ENCODE assay signal across 8 cellular contexts in genomic region chr9:131635285-131635684, GRCh38.
DNase-seq lines count a peak whose midpoint lies in the region; ATAC-seq and TF ChIP-seq lines count a peak whose summit lies in the region.

No MANE protein-coding gene starts in this region.

- H4K20me1 ChIP-seq in mammary epithelial cell (ENCODE audit: insufficient read depth, low read length), result no peaks in the 10 kb centered on the region

- H3K9ac ChIP-seq in mammary epithelial cell (ENCODE audit: insufficient read depth, low read length), result peak overlapping the region; percentile 67

- peaks cover 4% of the 10 kb centered on the region for H3K79me2 ChIP-seq in mammary epithelial cell (ENCODE audit: insufficient read depth, low read length)

- H3K4me3 ChIP-seq in mammary epithelial cell (replicated peaks in 1 of 3; ENCODE audit: insufficient read depth in 1 of 3, low read depth in 2 of 3, low read length in 3 of 3), result no peak overlapping the region

- DNase-seq in CD14-positive monocyte (ENCODE audit: low spot score) (peak; percentile 96), Kasumi-1 (lab: John Stamatoyannopoulos, UW) (peak; percentile 78 to 89), UCSD-AML1 (lab: John Stamatoyannopoulos, UW; ENCODE audit: unreplicated experiment) (peak; percentile 69), mammary epithelial cell (peak; percentile 96), kidney tubule cell (ENCODE audit: low spot score) (peak; percentile 95)
- peak; percentile 78 for DNase-seq in stimulated activated CD4-positive, alpha-beta T cell treated with anti-CD3 and anti-CD28 coated beads, Interleukin-2, amount 100 ng/mL, for 4 hours (ENCODE audit: low read depth)

- ATAC-seq in GM19035 (IDR thresholded peaks at IDR 0.05; ENCODE audit: unreplicated experiment) (no peak), GM18505 (IDR thresholded peaks at IDR 0.05; ENCODE audit: unreplicated experiment) (no peak)

- peak overlapping the region in 1 of 2 donors; percentile 60 for H3K4me3 Mint-ChIP-seq in CD14-positive monocyte

- H3K9me3 Mint-ChIP-seq in CD14-positive monocyte, result no peaks in the 10 kb centered on the region

- 0% methylated on average over 6 of the region's 6 CpGs for WGBS in mammary epithelial cell (ENCODE audit: low coverage, missing lambda C conversion rate)

- no peaks in the 10 kb centered on the region for H3K27me3 ChIP-seq in mammary epithelial cell (ENCODE audit: insufficient read depth, low read length)

- TF ChIP-seq POLR2A in GM18505 (IDR thresholded peaks at IDR 0.05; ENCODE audit: borderline replicate concordance, extremely low read depth, insufficient read depth, insufficient read length), result no peak

- H3K4me1 ChIP-seq in mammary epithelial cell (ENCODE audit: insufficient read depth, low read length), result peaks cover 43% of the 10 kb centered on the region

- peak overlapping the region; percentile 54 for H3K4me2 ChIP-seq in mammary epithelial cell (ENCODE audit: insufficient read depth, low read depth, low read length)

- intact Hi-C loops in CD14-positive monocyte (cut with micrococcal nuclease), result loop anchor here in 1 of 2 donors (1.0 kb wide), 1 partner anchor 21 kb away; no protein-coding TSS in a partner anchor
- intact Hi-C loops in mammary epithelial cell (cut with micrococcal nuclease), result no loop called here

- dilution Hi-C loops in mammary epithelial cell (cut with HindIII; ENCODE audit: low sequenced_read_pairs), result no loop called here

- peak overlapping the region; percentile 9 for H2AFZ ChIP-seq in mammary epithelial cell (ENCODE audit: low read depth, low read length)

- H3K9me3 ChIP-seq in mammary epithelial cell (replicated peaks; ENCODE audit: insufficient read depth, low read length), result no peaks in the 10 kb centered on the region

- H3K4me1 Mint-ChIP-seq in CD14-positive monocyte, result peaks cover 37% of the 10 kb centered on the region

- no peaks in the 10 kb centered on the region for H3K27me3 Mint-ChIP-seq in CD14-positive monocyte (ENCODE audit: low read depth in 3 of 3)

- CTCF ChIA-PET in mammary epithelial cell (lab: Charles Lee; ENCODE audit: low non-redundant PET), result interaction anchor here (0.6 kb wide), 1 partner anchor 96 kb away, joined by 5 read pairs; no protein-coding TSS in a partner anchor

- in situ Hi-C loops in mammary epithelial cell (cut with MboI; ENCODE audit: low sequenced_read_pairs in 2 of 2), result no loop called here

- peaks cover 73 to 84% of the 10 kb centered on the region in 2 donors for H3K36me3 Mint-ChIP-seq in CD14-positive monocyte

- H3K27ac ChIP-seq in mammary epithelial cell (ENCODE audit: insufficient read depth, low read depth, low read length), result peak overlapping the region; percentile 82

- no TSS peak for BruUV-seq in mammary epithelial cell (replicated peaks; lab: Mats Ljungman, UMichigan)

- H3K36me3 ChIP-seq in mammary epithelial cell (ENCODE audit: insufficient read depth, low read length), result no peaks in the 10 kb centered on the region

- peak overlapping the region; percentile 94 to 99 (median 96) for H3K27ac Mint-ChIP-seq in CD14-positive monocyte

- TF ChIP-seq CTCF in CD14-positive monocyte (IDR thresholded peaks at IDR 0.05), result no peak
- peak in 1 of 2 donors; percentile 21 for TF ChIP-seq CTCF in mammary epithelial cell (conservative IDR thresholded peaks at IDR 0.05 in 1 of 2, IDR thresholded peaks at IDR 0.05 in 1 of 2; ENCODE audit: extremely low read depth in 1 of 2, insufficient read depth in 1 of 2, low read depth in 1 of 2, low read length in 2 of 2)
